ENCODE assay signal across 27 cellular contexts in genomic region chr15:99121691-99122410, GRCh38. TPM values are rescaled to one million over a fixed set of nuclear protein-coding genes. Genes with fewer than 3 reads are reported as not detected.
A peak's percentile ranks its signal among the peaks of the same experiment; 100 is the strongest.
DNase-seq lines count a peak whose midpoint lies in the region; ATAC-seq, FAIRE-seq and TF ChIP-seq lines count a peak whose summit lies in the region.
"Had no signal": no experiment of that assay in that cellular context is flagged by ENCODE, and none has a peak within 500 bp of the region (broad histone marks: within the 10 kb centered on the region; RNA-seq: fewer than 3 reads in every experiment).

No MANE protein-coding gene starts in this region.

- no peaks in the 10 kb centered on the region for H3K9me3 ChIP-seq in gastrocnemius medialis
- H3K9me3 ChIP-seq: Caco-2, HAP-1 had no signal

- no peak overlapping the region for H3K4me3 Mint-ChIP-seq in mesothelial cell of epicardium
- H3K4me3 Mint-ChIP-seq: activated B cell treated with CpG ODN at 0.5 μM for 24 hours; activated naive CD4-positive, alpha-beta T cell treated with anti-CD3 and anti-CD28 coated beads, Interleukin-2, amount 10 ng/mL, durations not matched to agents 7 days and 5 days; activated T-helper 1 cell treated with anti-CD3 and anti-CD28 coated beads, Interleukin-12 subunit alpha, Interleukin-12 subunit beta, Interleukin-2, Interleukin-4 antibody, amounts not matched to agents 30 ng/mL and 10 ng/mL and 1 ng/mL, durations not matched to agents 14 hours and 24 hours and 36 hours; T-cell had no signal

- peak overlapping the region; percentile 34 for H3K27ac Mint-ChIP-seq in mesothelial cell of epicardium
- H3K27ac Mint-ChIP-seq: activated B cell treated with CpG ODN at 0.5 μM for 24 hours; activated naive CD4-positive, alpha-beta T cell treated with anti-CD3 and anti-CD28 coated beads, Interleukin-2, amount 10 ng/mL, durations not matched to agents 7 days and 5 days; activated T-helper 1 cell treated with anti-CD3 and anti-CD28 coated beads, Interleukin-12 subunit alpha, Interleukin-12 subunit beta, Interleukin-2, Interleukin-4 antibody, amounts not matched to agents 30 ng/mL and 10 ng/mL and 1 ng/mL, durations not matched to agents 14 hours and 24 hours and 36 hours; T-cell had no signal

- H3K4me3 ChIP-seq in gastrocnemius medialis = no peak overlapping the region
- H3K4me3 ChIP-seq: cardiac muscle cell, coronary artery, HAP-1, lung had no signal

- no peaks in the 10 kb centered on the region for H3K27me3 ChIP-seq in gastrocnemius medialis
- H3K27me3 ChIP-seq: cardiac muscle cell had no signal

- FAIRE-seq in G401.6 (lab: Jason Lieb, UNC) = peak; percentile 56

- no peak for ATAC-seq in gastrocnemius medialis
- ATAC-seq: T-cell had no signal

- peaks cover 54% of the 10 kb centered on the region for H3K4me1 Mint-ChIP-seq in mesothelial cell of epicardium
- H3K4me1 Mint-ChIP-seq: activated B cell treated with CpG ODN at 0.5 μM for 24 hours; activated naive CD4-positive, alpha-beta T cell treated with anti-CD3 and anti-CD28 coated beads, Interleukin-2, amount 10 ng/mL, durations not matched to agents 7 days and 5 days; T-cell had no signal

- intact Hi-C loops in gastrocnemius medialis (cut with DNase I; ENCODE audit: low total_unique reads) = loop anchor here (10.0 kb wide), 2 partner anchors 613 to 1403 kb away; partner anchors contain the start of genes CERS3 and LYSMD4

- peaks cover 90 to 97% of the 10 kb centered on the region in 2 donors for H3K4me1 ChIP-seq in gastrocnemius medialis

- peaks cover 0 to 1% of the 10 kb centered on the region in 2 donors for H3K36me3 ChIP-seq in gastrocnemius medialis
- H3K36me3 ChIP-seq: cardiac muscle cell, HAP-1 had no signal

- TF ChIP-seq CTCF in mesothelial cell of epicardium (IDR thresholded peaks at IDR 0.05; ENCODE audit: unreplicated experiment) (no peak), gastrocnemius medialis (IDR thresholded peaks at IDR 0.05 in 4 of 5, conservative IDR thresholded peaks at IDR 0.05 in 1 of 5) (no peak)

- no peak for TF ChIP-seq POLR2A in gastrocnemius medialis (IDR thresholded peaks at IDR 0.05)

- in situ Hi-C loops in gastrocnemius medialis (cut with MboI; ENCODE audit: low sequenced_read_pairs in 4 of 4) = loop anchor here in 2 of 4 donors (25.0 kb wide), 1 partner anchor 615 kb away; the partner anchor contains the start of gene LYSMD4 (in 2 of the 2)

- H3K27ac ChIP-seq in angular gyrus (ENCODE audit: low read depth, low read length) = peak overlapping the region; percentile 54
- peak overlapping the region; percentile 88 to 97 (median 94) for H3K27ac ChIP-seq in gastrocnemius medialis

- H3K27me3 Mint-ChIP-seq in mesothelial cell of epicardium (ENCODE audit: low read depth) = no peaks in the 10 kb centered on the region

- DNase-seq in mesothelial cell of epicardium (ENCODE audit: low spot score in 2 of 2, unreplicated experiment in 2 of 2) = no peak
- DNase-seq in gastrocnemius medialis = no peak
- DNase-seq in activated CD4-positive, alpha-beta T cell treated with anti-CD3 and anti-CD28 coated beads, Interleukin-2, amount 50 U/mL, for 48 hours = no peak
- DNase-seq in HT-29 (ENCODE audit: low spot score) = no peak
- DNase-seq in stimulated activated CD8-positive, alpha-beta memory T cell treated with anti-CD3 and anti-CD28 coated beads, Interleukin-4, amount 100 ng/mL, for 48 hours = no peak
- DNase-seq in NCI-H69 (lab: John Stamatoyannopoulos, UW) = no peak
- DNase-seq: activated B cell treated with CpG ODN at 0.5 μM for 24 hours; activated CD8-positive, alpha-beta memory T cell treated with anti-CD3 and anti-CD28 coated beads, Interleukin-2, amount 50 U/mL, for 4 hours; activated naive CD4-positive, alpha-beta T cell treated with anti-CD3 and anti-CD28 coated beads, Interleukin-2, amount 10 ng/mL, durations not matched to agents 7 days and 5 days; amygdala; C1 segment of cervical spinal cord; DMS79; GF-D8; islet precursor cell; NCI-H1092 treated with DMSO at 0.1 percent for 48 hours; NCI-H2029; NCI-H524 treated with DMSO at 0.1 percent for 48 hours; stimulated activated CD4-positive, alpha-beta T cell treated with anti-CD3 and anti-CD28 coated beads, Interleukin-2, amount 100 ng/mL, for 24 hours; T-cell had no signal

- no peaks in the 10 kb centered on the region for H3K9me3 Mint-ChIP-seq in mesothelial cell of epicardium
- H3K9me3 Mint-ChIP-seq: activated B cell treated with CpG ODN at 0.5 μM for 24 hours; activated naive CD4-positive, alpha-beta T cell treated with anti-CD3 and anti-CD28 coated beads, Interleukin-2, amount 10 ng/mL, durations not matched to agents 7 days and 5 days; activated T-helper 1 cell treated with anti-CD3 and anti-CD28 coated beads, Interleukin-12 subunit alpha, Interleukin-12 subunit beta, Interleukin-2, Interleukin-4 antibody, amounts not matched to agents 30 ng/mL and 10 ng/mL and 1 ng/mL, durations not matched to agents 14 hours and 24 hours and 36 hours; T-cell had no signal

- H3K36me3 Mint-ChIP-seq in mesothelial cell of epicardium = no peaks in the 10 kb centered on the region
- H3K36me3 Mint-ChIP-seq: activated naive CD4-positive, alpha-beta T cell treated with anti-CD3 and anti-CD28 coated beads, Interleukin-2, amount 10 ng/mL, durations not matched to agents 7 days and 5 days; T-cell had no signal

RNA-seq across cellular contexts. Expression of gene SYNM, which starts 17.0 kb away (rescaled TPM):
- total RNA-seq in mesothelial cell of epicardium = 1.2 to 1.4 TPM (median 1.3 TPM) in 3 replicates
- total RNA-seq in gastrocnemius medialis = 100 to 1,000 TPM; 200 to 308 (median 266) TPM
- not detected in 2 replicates for total RNA-seq in HT-29 (2014; rRNA removed; shearing (Covaris generic))

Comparison
In these comparisons a context has a peak if more than half of its experiments do, and no peak if none do; other contexts are left out.
1. RNA of gene SYNM, which starts 17.0 kb away (total RNA-seq): 200 to 308 TPM in gastrocnemius medialis; 1.2 to 1.4 TPM in mesothelial cell of epicardium and not detected in HT-29; every median in the first group is over 10 times any median in the second.